In the genomic region with DNA sequence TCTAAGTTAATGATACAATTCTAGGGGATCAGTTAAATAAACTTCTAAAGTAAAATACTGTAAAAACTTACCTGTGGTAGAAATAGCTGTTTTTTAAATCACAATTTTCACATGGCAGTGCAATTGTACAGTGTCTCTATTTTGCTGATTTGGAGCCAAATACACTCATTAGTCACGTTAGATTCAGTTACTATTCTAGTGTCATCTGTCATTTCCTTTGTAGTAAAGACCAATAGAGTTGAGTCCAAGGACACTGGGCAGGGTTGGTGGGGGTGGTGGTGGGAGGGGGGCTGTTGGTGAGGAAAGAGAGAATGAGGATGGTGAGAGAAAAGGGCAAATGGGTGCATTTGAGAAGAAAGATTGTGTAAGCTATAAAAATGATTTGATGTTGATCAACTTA, we compare ENCODE assay signal across 28 cellular contexts. TPM values are rescaled to one million over a fixed set of nuclear protein-coding genes. Genes with fewer than 3 reads are reported as not detected.
DNase-seq lines count a peak whose midpoint lies in the region; ATAC-seq and TF ChIP-seq lines count a peak whose summit lies in the region.
"Had no signal": no experiment of that assay in that cellular context is flagged by ENCODE, and none has a peak within 500 bp of the region (broad histone marks: within the 10 kb centered on the region; RNA-seq: fewer than 3 reads in every experiment).

No MANE protein-coding gene starts in this region.

- H3K27me3 Mint-ChIP-seq in glutamatergic neuron (ENCODE audit: unreplicated experiment): no peaks in the 10 kb centered on the region
- H3K27me3 Mint-ChIP-seq: effector memory CD8-positive, alpha-beta T cell; stimulated activated memory B cell treated with anti-CD40 and anti-IgM and Interleukin-4, amounts not matched to agents 10 μg/mL and 1 μg/mL and 100 μg/mL, for 72 hours; T-cell had no signal

- no peak for TF ChIP-seq CTCF in psoas muscle (IDR thresholded peaks at IDR 0.05)
- no peak for TF ChIP-seq CTCF in glutamatergic neuron (IDR thresholded peaks at IDR 0.05; ENCODE audit: partially characterized antibody, unreplicated experiment)
- TF ChIP-seq CTCF in suprapubic skin (IDR thresholded peaks at IDR 0.05): no peak

- H3K4me3 Mint-ChIP-seq in glutamatergic neuron (ENCODE audit: unreplicated experiment): no peak overlapping the region
- H3K4me3 Mint-ChIP-seq: effector memory CD8-positive, alpha-beta T cell; immature natural killer cell; neural progenitor cell; stimulated activated memory B cell treated with anti-CD40 and anti-IgM and Interleukin-4, amounts not matched to agents 10 μg/mL and 1 μg/mL and 100 μg/mL, for 72 hours; T-cell had no signal

- TF ChIP-seq POLR2A in suprapubic skin (IDR thresholded peaks at IDR 0.05): no peak

- H3K4me1 ChIP-seq in SJCRH30 (peaks cover 11% of the 10 kb centered on the region), psoas muscle (peaks cover 10% of the 10 kb centered on the region), suprapubic skin (no peaks in the 10 kb centered on the region)
- H3K4me1 ChIP-seq: neural progenitor cell, testis, uterus had no signal

- no peak for TF ChIP-seq EP300 in suprapubic skin (IDR thresholded peaks at IDR 0.05)

- DNase-seq in SJCRH30 (peak; percentile 36 to 68), psoas muscle (no peak), C1 segment of cervical spinal cord (lab: John Stamatoyannopoulos, UW) (no peak), glutamatergic neuron (no peak), suprapubic skin (ENCODE audit: low spot score in 2 of 2) (no peak)
- DNase-seq: activated CD4-positive, CD25-positive, alpha-beta regulatory T cell; activated naive CD4-positive, alpha-beta T cell treated with Interleukin-2 at 50 U/mL for 16 hours; brain microvascular endothelial cell; DND-41; effector memory CD8-positive, alpha-beta T cell; gastrocnemius medialis; hippocampal formation; immature natural killer cell; left colon; mesendoderm; NCI-H1048; NCI-H1694; NCI-H526; right lobe of liver; stimulated activated CD4-positive, alpha-beta T cell treated with anti-CD3 and anti-CD28 coated beads, Interleukin-4, amount 100 ng/mL, for 4 hours; T-cell; testis; uterus had no signal

- WGBS in psoas muscle, 3 donors: 0 to 17% (median 8%) methylated on average over 1 of the region's 1 CpG
- WGBS in suprapubic skin: 30% methylated on average over 1 of the region's 1 CpG

- intact Hi-C loops in psoas muscle (cut with DNase I): no loop called here

- no peaks in the 10 kb centered on the region for H3K27me3 ChIP-seq in SJCRH30
- H3K27me3 ChIP-seq in psoas muscle (ENCODE audit: insufficient read depth in 3 of 3, low read length in 2 of 3): no peaks in the 10 kb centered on the region
- H3K27me3 ChIP-seq in suprapubic skin: no peaks in the 10 kb centered on the region
- H3K27me3 ChIP-seq: brain microvascular endothelial cell, gastrocnemius medialis, neural progenitor cell, right lobe of liver, testis, uterus had no signal

- H3K9me3 ChIP-seq in SJCRH30 (replicated peaks): no peaks in the 10 kb centered on the region
- H3K9me3 ChIP-seq in psoas muscle: no peaks in the 10 kb centered on the region
- no peaks in the 10 kb centered on the region for H3K9me3 ChIP-seq in suprapubic skin
- H3K9me3 ChIP-seq: gastrocnemius medialis, right lobe of liver, testis, uterus had no signal

- H3K27ac ChIP-seq in SJCRH30: peak overlapping the region; percentile 67
- H3K27ac ChIP-seq in psoas muscle: no peak overlapping the region
- no peak overlapping the region for H3K27ac ChIP-seq in suprapubic skin
- H3K27ac ChIP-seq: brain microvascular endothelial cell, gastrocnemius medialis, neural progenitor cell, right lobe of liver, testis, uterus had no signal

- H3K36me3 Mint-ChIP-seq in glutamatergic neuron (ENCODE audit: unreplicated experiment): peaks cover 12% of the 10 kb centered on the region

- no peaks in the 10 kb centered on the region for H3K9me3 Mint-ChIP-seq in glutamatergic neuron (ENCODE audit: unreplicated experiment)
- H3K9me3 Mint-ChIP-seq: immature natural killer cell had no signal

- H3K4me3 ChIP-seq in SJCRH30: no peak overlapping the region
- H3K4me3 ChIP-seq in psoas muscle: no peak overlapping the region
- H3K4me3 ChIP-seq in suprapubic skin: no peak overlapping the region
- H3K4me3 ChIP-seq: gastrocnemius medialis, neural progenitor cell, right lobe of liver, testis, uterus had no signal

- peak; percentile 51 for ATAC-seq in GM19452 (IDR thresholded peaks at IDR 0.05; ENCODE audit: unreplicated experiment)
- ATAC-seq in HG02678 (IDR thresholded peaks at IDR 0.05; ENCODE audit: unreplicated experiment): peak; percentile 51
- peak; percentile 58 to 91 (median 76) for ATAC-seq in psoas muscle
- ATAC-seq: effector memory CD8-positive, alpha-beta T cell; esophagus mucosa; left colon; right lobe of liver; stimulated activated memory B cell treated with anti-CD40 and anti-IgM and Interleukin-4, amounts not matched to agents 10 μg/mL and 1 μg/mL and 100 μg/mL, for 72 hours; T-cell had no signal

- H3K36me3 ChIP-seq in SJCRH30: 0 out of 2 replicates have a peak, but pooled peaks cover 5% of the 10 kb centered on the region
- peaks cover 0 to 5% of the 10 kb centered on the region in 2 donors for H3K36me3 ChIP-seq in psoas muscle (ENCODE audit: insufficient read depth in 1 of 2, low read depth in 1 of 2)
- peaks cover 9% of the 10 kb centered on the region for H3K36me3 ChIP-seq in suprapubic skin
- H3K36me3 ChIP-seq: brain microvascular endothelial cell, neural progenitor cell, right lobe of liver, uterus had no signal

- H3K4me1 Mint-ChIP-seq in glutamatergic neuron (ENCODE audit: low read depth, unreplicated experiment): no peaks in the 10 kb centered on the region

- H3K27ac Mint-ChIP-seq in glutamatergic neuron (ENCODE audit: unreplicated experiment): no peak overlapping the region
- H3K27ac Mint-ChIP-seq: effector memory CD8-positive, alpha-beta T cell; immature natural killer cell; neural progenitor cell; stimulated activated memory B cell treated with anti-CD40 and anti-IgM and Interleukin-4, amounts not matched to agents 10 μg/mL and 1 μg/mL and 100 μg/mL, for 72 hours; T-cell had no signal

RNA-seq across cellular contexts. Expression of a gene that starts 33.6 kb away (rescaled TPM):
- total RNA-seq in SJCRH30 (2014; rRNA removed; shearing (Covaris generic)): 22.3 and 22.9 TPM in 2 replicates
- total RNA-seq in psoas muscle: 100 to 1,000 TPM in 2 of 4 donors, 10 to 100 TPM in 2; 44.2 to 108 (median 81.9) TPM
- 100 to 1,000 TPM in 2 of 3 donors, 10 to 100 TPM in 1; 85.6 to 318 (median 121) TPM for polyA plus RNA-seq in psoas muscle
- 25.5 TPM for total RNA-seq in glutamatergic neuron (ENCODE audit: unreplicated experiment)
- total RNA-seq in suprapubic skin: 100 to 1,000 TPM; 138 to 264 (median 197) TPM

Comparison
In these comparisons a context has a peak if more than half of its experiments do, and no peak if none do; other contexts are left out.
1. DNase-seq: peak in SJCRH30 (2 of 2); none in psoas muscle (0 of 2), C1 segment of cervical spinal cord (0 of 14), glutamatergic neuron (single experiment) and suprapubic skin (0 of 2).
2. Peak in every context shown above with its lines, with median percentiles within 50 percentile points of each other: ATAC-seq.